Comparison of ENCODE assay signal across 15 cellular contexts in genomic region chr6:153591165-153591564, GRCh38.
DNase-seq lines count a peak whose midpoint lies in the region; ATAC-seq and TF ChIP-seq lines count a peak whose summit lies in the region.
"Had no signal": no experiment of that assay in that cellular context is flagged by ENCODE, and none has a peak within 500 bp of the region (broad histone marks: within the 10 kb centered on the region; RNA-seq: fewer than 3 reads in every experiment).

No MANE protein-coding gene starts in this region.

- no peak overlapping the region for H2BK12ac ChIP-seq in H9 (ENCODE audit: insufficient read length, low read depth, low read length)

- H3K4me2 ChIP-seq in H9 (ENCODE audit: insufficient read depth, insufficient read length, low read length) = no peak overlapping the region

- H4K8ac ChIP-seq in H9 (replicated peaks; ENCODE audit: insufficient read length, low read depth, low read length) = no peak overlapping the region

- H3K9ac ChIP-seq in H9 (ENCODE audit: extremely low read depth, insufficient read length, low read length) = no peak overlapping the region

- H4K20me1 ChIP-seq in H9 (ENCODE audit: control insufficient read depth, insufficient read depth, insufficient read length) = no peaks in the 10 kb centered on the region

- H3K4me1 Mint-ChIP-seq in endothelial cell (ENCODE audit: unreplicated experiment) (peaks cover 12% of the 10 kb centered on the region), H9 (peaks cover 6 to 11% of the 10 kb centered on the region in 2 experiments)
- H3K4me1 Mint-ChIP-seq: naive B cell had no signal

- H3K27ac Mint-ChIP-seq in endothelial cell (ENCODE audit: unreplicated experiment) = peak overlapping the region; percentile 55
- H3K27ac Mint-ChIP-seq in H9 = no peak overlapping the region
- H3K27ac Mint-ChIP-seq: naive B cell had no signal

- H4K91ac ChIP-seq in H9 (ENCODE audit: insufficient read length, low read depth, low read length) = no peak overlapping the region

- H3K18ac ChIP-seq in H9 (ENCODE audit: insufficient read length, low read depth, low read length) = no peak overlapping the region

- H3K9me3 Mint-ChIP-seq in endothelial cell (ENCODE audit: unreplicated experiment) (no peaks in the 10 kb centered on the region), H9 (no peaks in the 10 kb centered on the region)

- H3K79me1 ChIP-seq in H9 (ENCODE audit: insufficient read depth, low read depth, low read length, poor library complexity, severe bottlenecking) = no peaks in the 10 kb centered on the region

- no peak for TF ChIP-seq CTCF in endothelial cell (IDR thresholded peaks at IDR 0.05; ENCODE audit: unreplicated experiment)
- TF ChIP-seq CTCF in H9 (conservative IDR thresholded peaks at IDR 0.05) = no peak

- H3K4me1 ChIP-seq in H9 (ENCODE audit: insufficient read depth, low read length) = no peaks in the 10 kb centered on the region

- H2AFZ ChIP-seq in H9 (ENCODE audit: low read length) = no peak overlapping the region

- DNase-seq in endothelial cell (ENCODE audit: low spot score) (no peak), hippocampal formation (lab: John Stamatoyannopoulos, UW) (no peak), H9 (no peak)
- DNase-seq: BE2C; KG1; left ventricle myocardium superior; naive B cell; NCI-H1417; NK-92 treated with Interleukin-12 subunit alpha and Interleukin-12 subunit beta, amount 100 ng/mL, for 24 hours; WERI-Rb-1 had no signal

- H2BK5ac ChIP-seq in H9 (ENCODE audit: insufficient read length, low read length) = no peak overlapping the region

- no peak overlapping the region for H2AK5ac ChIP-seq in H9 (ENCODE audit: insufficient read length, low read length)

- H3K27me3 Mint-ChIP-seq in endothelial cell (ENCODE audit: unreplicated experiment) (no peaks in the 10 kb centered on the region), H9 (ENCODE audit: low read depth) (no peaks in the 10 kb centered on the region)
- H3K27me3 Mint-ChIP-seq: naive B cell had no signal

- no peak overlapping the region for H3K27ac ChIP-seq in H9 (ENCODE audit: insufficient read length, low read depth, low read length)
- H3K27ac ChIP-seq: skin epidermis, WERI-Rb-1 had no signal

- H3K23me2 ChIP-seq in H9 (ENCODE audit: insufficient read length, low read depth, low read length, poor library complexity, severe bottlenecking) = no peaks in the 10 kb centered on the region

- H2BK20ac ChIP-seq in H9 (ENCODE audit: low read depth, low read length, poor library complexity, severe bottlenecking) = no peak overlapping the region

- H2BK15ac ChIP-seq in H9 (ENCODE audit: low read depth, low read length) = no peak overlapping the region

- no peak overlapping the region for H3K23ac ChIP-seq in H9 (ENCODE audit: insufficient read length, low read depth, low read length)

- H3K4ac ChIP-seq in H9 (ENCODE audit: low read depth, low read length) = no peak overlapping the region

- H3K36me3 Mint-ChIP-seq in endothelial cell (ENCODE audit: low read depth, unreplicated experiment) (no peaks in the 10 kb centered on the region), H9 (ENCODE audit: insufficient read depth in 1 of 3, low read depth in 3 of 3) (no peaks in the 10 kb centered on the region; a peak in 1 of 7 replicates)
- H3K36me3 Mint-ChIP-seq: naive B cell had no signal

- no peak overlapping the region for H3K56ac ChIP-seq in H9 (ENCODE audit: insufficient read length, low read depth, low read length)

- ATAC-seq in GM18520 (IDR thresholded peaks at IDR 0.05; ENCODE audit: unreplicated experiment) = peak; percentile 59
- peak; percentile 62 for ATAC-seq in GM21360 (IDR thresholded peaks at IDR 0.05; ENCODE audit: unreplicated experiment)
- ATAC-seq in HG03175 (IDR thresholded peaks at IDR 0.05; ENCODE audit: unreplicated experiment) = peak; percentile 65
- no peak for ATAC-seq in GM21447 (IDR thresholded peaks at IDR 0.05; ENCODE audit: unreplicated experiment)
- ATAC-seq: left ventricle myocardium superior had no signal

- no peak overlapping the region for H4K5ac ChIP-seq in H9 (ENCODE audit: insufficient read length, low read depth, low read length)

- H3K27me3 ChIP-seq in H9 (ENCODE audit: insufficient read depth, low read length) = no peaks in the 10 kb centered on the region
- H3K27me3 ChIP-seq: BE2C had no signal

- no peak overlapping the region for H2BK120ac ChIP-seq in H9 (ENCODE audit: low read depth, low read length, poor library complexity, severe bottlenecking)

- H3K4me3 Mint-ChIP-seq in endothelial cell (ENCODE audit: unreplicated experiment) (no peak overlapping the region), H9 (no peak overlapping the region)
- H3K4me3 Mint-ChIP-seq: naive B cell had no signal

- H3T11ph ChIP-seq in H9 (ENCODE audit: low read length) = no peak overlapping the region

- H3K9me3 ChIP-seq in H9 (ENCODE audit: control insufficient read depth, low read depth, low read length) = no peaks in the 10 kb centered on the region
- H3K9me3 ChIP-seq: BE2C had no signal

- H3K14ac ChIP-seq in H9 (ENCODE audit: insufficient read depth, low read length) = no peak overlapping the region

- no peaks in the 10 kb centered on the region for H3K79me2 ChIP-seq in H9 (ENCODE audit: insufficient read depth, low read length)
